In genomic region chr9:105064248-105065118, GRCh38 we compare ENCODE assay signal across 1 cellular context.
TF ChIP-seq lines count a peak whose summit lies in the region.

No MANE protein-coding gene starts in this region.

TF ChIP-seq in H1, 55 proteins besides CTCF, POLR2A, EP300 and RAD21 (continued from another document):
- TF ChIP-seq CHD7 (IDR thresholded peaks at IDR 0.05; ENCODE audit: insufficient replicate concordance, low read length) (no peak), SIN3A (conservative IDR thresholded peaks at IDR 0.05 in 1 of 2, IDR thresholded peaks at IDR 0.05 in 1 of 2; ENCODE audit: low read depth in 1 of 2, low read length in 2 of 2) (no peak), CBX5 (IDR thresholded peaks at IDR 0.05; ENCODE audit: low read depth, low read length) (no peak), ATF2 (IDR thresholded peaks at IDR 0.05; ENCODE audit: low read length) (no peak), GABPA (IDR thresholded peaks at IDR 0.05; ENCODE audit: borderline replicate concordance, insufficient read depth, low read length) (no peak), KDM1A (IDR thresholded peaks at IDR 0.05; ENCODE audit: borderline replicate concordance, low read length) (no peak), SP2 (IDR thresholded peaks at IDR 0.05; ENCODE audit: low read length) (no peak), CBX8 (IDR thresholded peaks at IDR 0.05; ENCODE audit: borderline replicate concordance, low read depth, low read length) (no peak), ASH2L (IDR thresholded peaks at IDR 0.05; ENCODE audit: low read length) (no peak), SP1 (IDR thresholded peaks at IDR 0.05; ENCODE audit: low read depth, low read length) (no peak), JUND (IDR thresholded peaks at IDR 0.05; ENCODE audit: low read length) (no peak), NANOG (IDR thresholded peaks at IDR 0.05; ENCODE audit: insufficient read depth, low read depth, low read length, poor library complexity, severe bottlenecking) (no peak), NRF1 (IDR thresholded peaks at IDR 0.05; ENCODE audit: low read depth, low read length) (no peak)
TF ChIP-seq in H1: peak in this region for 0.
